15 cellular contexts compared by ENCODE assay signal in genomic region chr9:70442328-70442848, GRCh38.
"Had no signal": no experiment of that assay in that cellular context is flagged by ENCODE, and none has a peak within 500 bp of the region (broad histone marks: within the 10 kb centered on the region; RNA-seq: fewer than 3 reads in every experiment).

No MANE protein-coding gene starts in this region.

- H3K27ac ChIP-seq: coronary artery, dorsolateral prefrontal cortex, foreskin keratinocyte, lower lobe of right lung had no signal

- H3K27me3 ChIP-seq: dorsolateral prefrontal cortex, foreskin keratinocyte had no signal

- H3K4me3 Mint-ChIP-seq: nephron progenitor cell had no signal

- H3K4me1 Mint-ChIP-seq: naive B cell had no signal

- H3K9me3 ChIP-seq: left ventricle myocardium inferior, lower lobe of right lung had no signal

- ATAC-seq: foreskin keratinocyte, left cardiac atrium, lower lobe of right lung had no signal

- H3K9me3 Mint-ChIP-seq: naive B cell, nephron progenitor cell had no signal

- H3K4me3 ChIP-seq: coronary artery, dorsolateral prefrontal cortex, left ventricle myocardium inferior, lower lobe of right lung, smooth muscle cell had no signal

- H3K36me3 Mint-ChIP-seq: naive B cell had no signal

- H3K36me3 ChIP-seq: left ventricle myocardium inferior, lower lobe of right lung had no signal

- DNase-seq: dorsolateral prefrontal cortex; effector CD8-positive, alpha-beta T cell; kidney; left cardiac atrium; left ventricle myocardium inferior; lower lobe of right lung; mesendoderm; naive B cell; nephron progenitor cell; stimulated activated CD4-positive, alpha-beta T cell treated with anti-CD3 and anti-CD28 coated beads, Interleukin-2, amount 100 ng/mL, for 48 hours; stimulated activated naive CD4-positive, alpha-beta T cell treated with Interleukin-2 at 50 U/mL for 16 hours; trophoblast cell had no signal

- H3K4me2 ChIP-seq: smooth muscle cell had no signal

- H3K27ac Mint-ChIP-seq: naive B cell, nephron progenitor cell had no signal
